ENCODE assay signal across 1 cellular context in the genomic region with DNA sequence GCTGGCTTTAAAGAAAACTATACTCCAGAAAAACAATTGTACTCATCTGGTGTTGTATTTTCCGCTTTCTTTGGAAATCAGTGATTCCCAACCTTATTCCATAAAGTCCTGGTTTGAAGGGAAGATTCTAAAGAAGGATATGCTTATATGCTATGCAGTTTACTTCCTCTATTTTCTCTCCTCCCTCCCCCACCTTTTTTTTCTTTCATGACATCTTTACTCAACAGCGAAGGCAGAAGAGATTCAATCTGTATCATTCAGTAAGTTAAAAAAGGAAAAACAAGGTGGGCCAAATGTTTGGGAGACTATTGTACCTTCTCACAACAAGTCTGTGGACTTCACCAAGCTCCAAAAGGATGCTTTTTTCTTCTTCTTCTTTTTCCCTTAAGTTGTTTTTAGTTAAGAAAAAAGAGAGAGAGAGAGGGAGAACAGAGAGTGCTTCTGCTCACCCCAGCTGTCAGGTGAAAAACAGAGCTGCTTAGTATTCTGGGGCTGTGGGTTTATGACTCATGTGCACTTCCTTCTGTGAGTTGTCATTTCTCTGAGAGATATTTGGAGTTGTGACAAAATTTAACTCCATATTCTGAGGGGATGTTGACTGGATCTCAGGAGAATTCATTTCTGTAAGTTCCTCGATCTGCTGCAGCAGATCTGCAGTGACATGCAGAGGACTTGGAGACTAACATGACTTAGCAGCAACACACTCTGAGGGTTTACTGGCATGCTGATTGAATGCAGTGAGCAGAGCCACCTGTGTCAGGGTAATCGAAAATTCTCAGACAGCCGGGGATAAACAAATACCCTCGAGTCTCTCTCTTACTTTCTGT.
TF ChIP-seq lines count a peak whose summit lies in the region.

No MANE protein-coding gene starts in this region.

TF ChIP-seq in K562, 482 proteins besides CTCF, POLR2A, EP300 and RAD21 (continues in another document):
- TF ChIP-seq LEF1 (IDR thresholded peaks at IDR 0.05) = peak; percentile 69
- peak; percentile 84 for TF ChIP-seq BRD9 (IDR thresholded peaks at IDR 0.05; ENCODE audit: low read depth, partially characterized antibody)
- TF ChIP-seq FOSL1 (tag; conservative IDR thresholded peaks at IDR 0.05) = peak; percentile 91
- TF ChIP-seq, protein P1, sequence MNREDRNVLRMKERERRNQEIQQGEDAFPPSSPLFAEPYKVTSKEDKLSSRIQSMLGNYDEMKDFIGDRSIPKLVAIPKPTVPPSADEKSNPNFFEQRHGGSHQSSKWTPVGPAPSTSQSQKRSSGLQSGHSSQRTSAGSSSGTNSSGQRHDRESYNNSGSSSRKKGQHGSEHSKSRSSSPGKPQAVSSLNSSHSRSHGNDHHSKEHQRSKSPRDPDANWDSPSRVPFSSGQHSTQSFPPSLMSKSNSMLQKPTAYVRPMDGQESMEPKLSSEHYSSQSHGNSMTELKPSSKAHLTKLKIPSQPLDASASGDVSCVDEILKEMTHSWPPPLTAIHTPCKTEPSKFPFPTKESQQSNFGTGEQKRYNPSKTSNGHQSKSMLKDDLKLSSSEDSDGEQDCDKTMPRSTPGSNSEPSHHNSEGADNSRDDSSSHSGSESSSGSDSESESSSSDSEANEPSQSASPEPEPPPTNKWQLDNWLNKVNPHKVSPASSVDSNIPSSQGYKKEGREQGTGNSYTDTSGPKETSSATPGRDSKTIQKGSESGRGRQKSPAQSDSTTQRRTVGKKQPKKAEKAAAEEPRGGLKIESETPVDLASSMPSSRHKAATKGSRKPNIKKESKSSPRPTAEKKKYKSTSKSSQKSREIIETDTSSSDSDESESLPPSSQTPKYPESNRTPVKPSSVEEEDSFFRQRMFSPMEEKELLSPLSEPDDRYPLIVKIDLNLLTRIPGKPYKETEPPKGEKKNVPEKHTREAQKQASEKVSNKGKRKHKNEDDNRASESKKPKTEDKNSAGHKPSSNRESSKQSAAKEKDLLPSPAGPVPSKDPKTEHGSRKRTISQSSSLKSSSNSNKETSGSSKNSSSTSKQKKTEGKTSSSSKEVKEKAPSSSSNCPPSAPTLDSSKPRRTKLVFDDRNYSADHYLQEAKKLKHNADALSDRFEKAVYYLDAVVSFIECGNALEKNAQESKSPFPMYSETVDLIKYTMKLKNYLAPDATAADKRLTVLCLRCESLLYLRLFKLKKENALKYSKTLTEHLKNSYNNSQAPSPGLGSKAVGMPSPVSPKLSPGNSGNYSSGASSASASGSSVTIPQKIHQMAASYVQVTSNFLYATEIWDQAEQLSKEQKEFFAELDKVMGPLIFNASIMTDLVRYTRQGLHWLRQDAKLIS (CRISPR knock-in tag; IDR thresholded peaks at IDR 0.05) = 0 out of 2 replicates have a peak, but pooled peaks have one; percentile 46
- no peak for TF ChIP-seq ZNF76 (CRISPR knock-in tag; IDR thresholded peaks at IDR 0.05; ENCODE audit: borderline replicate concordance)
- 0 out of 3 replicates have a peak, but pooled peaks of 1 of the 2 experiments have one; percentile 30 for TF ChIP-seq CBX3 (IDR thresholded peaks at IDR 0.05; ENCODE audit: borderline replicate concordance in 1 of 2, low read length in 2 of 2)
- no peak for TF ChIP-seq FOXP4 (CRISPR knock-in tag; IDR thresholded peaks at IDR 0.05; ENCODE audit: borderline replicate concordance)
- TF ChIP-seq DPF2 (IDR thresholded peaks at IDR 0.05) = peak; percentile 72; the same call in 1 of the 2 replicates
- 0 out of 2 replicates have a peak, but pooled peaks have one; percentile 34 for TF ChIP-seq LCOR (CRISPR knock-in tag; IDR thresholded peaks at IDR 0.05)
- TF ChIP-seq ZNF224 (CRISPR knock-in tag; IDR thresholded peaks at IDR 0.05) = no peak
- TF ChIP-seq NFIC (IDR thresholded peaks at IDR 0.05) = peak; percentile 28; the same call in 1 of the 2 replicates
- peak; percentile 58; the same call in 1 of the 2 replicates for TF ChIP-seq NFE2 (IDR thresholded peaks at IDR 0.05; ENCODE audit: low read depth)
- TF ChIP-seq SIN3A (IDR thresholded peaks at IDR 0.05; ENCODE audit: borderline replicate concordance in 2 of 2, control insufficient read depth in 1 of 2, low read depth in 2 of 2, low read length in 2 of 2) = no peak
- TF ChIP-seq ELF1 (tag; IDR thresholded peaks at IDR 0.05) = peak; percentile 40; the same call in 1 of the 2 replicates
- TF ChIP-seq C11orf30 (IDR thresholded peaks at IDR 0.05; ENCODE audit: low read depth) = peak; percentile 37; the same call in 1 of the 2 replicates
- TF ChIP-seq, protein P2, sequence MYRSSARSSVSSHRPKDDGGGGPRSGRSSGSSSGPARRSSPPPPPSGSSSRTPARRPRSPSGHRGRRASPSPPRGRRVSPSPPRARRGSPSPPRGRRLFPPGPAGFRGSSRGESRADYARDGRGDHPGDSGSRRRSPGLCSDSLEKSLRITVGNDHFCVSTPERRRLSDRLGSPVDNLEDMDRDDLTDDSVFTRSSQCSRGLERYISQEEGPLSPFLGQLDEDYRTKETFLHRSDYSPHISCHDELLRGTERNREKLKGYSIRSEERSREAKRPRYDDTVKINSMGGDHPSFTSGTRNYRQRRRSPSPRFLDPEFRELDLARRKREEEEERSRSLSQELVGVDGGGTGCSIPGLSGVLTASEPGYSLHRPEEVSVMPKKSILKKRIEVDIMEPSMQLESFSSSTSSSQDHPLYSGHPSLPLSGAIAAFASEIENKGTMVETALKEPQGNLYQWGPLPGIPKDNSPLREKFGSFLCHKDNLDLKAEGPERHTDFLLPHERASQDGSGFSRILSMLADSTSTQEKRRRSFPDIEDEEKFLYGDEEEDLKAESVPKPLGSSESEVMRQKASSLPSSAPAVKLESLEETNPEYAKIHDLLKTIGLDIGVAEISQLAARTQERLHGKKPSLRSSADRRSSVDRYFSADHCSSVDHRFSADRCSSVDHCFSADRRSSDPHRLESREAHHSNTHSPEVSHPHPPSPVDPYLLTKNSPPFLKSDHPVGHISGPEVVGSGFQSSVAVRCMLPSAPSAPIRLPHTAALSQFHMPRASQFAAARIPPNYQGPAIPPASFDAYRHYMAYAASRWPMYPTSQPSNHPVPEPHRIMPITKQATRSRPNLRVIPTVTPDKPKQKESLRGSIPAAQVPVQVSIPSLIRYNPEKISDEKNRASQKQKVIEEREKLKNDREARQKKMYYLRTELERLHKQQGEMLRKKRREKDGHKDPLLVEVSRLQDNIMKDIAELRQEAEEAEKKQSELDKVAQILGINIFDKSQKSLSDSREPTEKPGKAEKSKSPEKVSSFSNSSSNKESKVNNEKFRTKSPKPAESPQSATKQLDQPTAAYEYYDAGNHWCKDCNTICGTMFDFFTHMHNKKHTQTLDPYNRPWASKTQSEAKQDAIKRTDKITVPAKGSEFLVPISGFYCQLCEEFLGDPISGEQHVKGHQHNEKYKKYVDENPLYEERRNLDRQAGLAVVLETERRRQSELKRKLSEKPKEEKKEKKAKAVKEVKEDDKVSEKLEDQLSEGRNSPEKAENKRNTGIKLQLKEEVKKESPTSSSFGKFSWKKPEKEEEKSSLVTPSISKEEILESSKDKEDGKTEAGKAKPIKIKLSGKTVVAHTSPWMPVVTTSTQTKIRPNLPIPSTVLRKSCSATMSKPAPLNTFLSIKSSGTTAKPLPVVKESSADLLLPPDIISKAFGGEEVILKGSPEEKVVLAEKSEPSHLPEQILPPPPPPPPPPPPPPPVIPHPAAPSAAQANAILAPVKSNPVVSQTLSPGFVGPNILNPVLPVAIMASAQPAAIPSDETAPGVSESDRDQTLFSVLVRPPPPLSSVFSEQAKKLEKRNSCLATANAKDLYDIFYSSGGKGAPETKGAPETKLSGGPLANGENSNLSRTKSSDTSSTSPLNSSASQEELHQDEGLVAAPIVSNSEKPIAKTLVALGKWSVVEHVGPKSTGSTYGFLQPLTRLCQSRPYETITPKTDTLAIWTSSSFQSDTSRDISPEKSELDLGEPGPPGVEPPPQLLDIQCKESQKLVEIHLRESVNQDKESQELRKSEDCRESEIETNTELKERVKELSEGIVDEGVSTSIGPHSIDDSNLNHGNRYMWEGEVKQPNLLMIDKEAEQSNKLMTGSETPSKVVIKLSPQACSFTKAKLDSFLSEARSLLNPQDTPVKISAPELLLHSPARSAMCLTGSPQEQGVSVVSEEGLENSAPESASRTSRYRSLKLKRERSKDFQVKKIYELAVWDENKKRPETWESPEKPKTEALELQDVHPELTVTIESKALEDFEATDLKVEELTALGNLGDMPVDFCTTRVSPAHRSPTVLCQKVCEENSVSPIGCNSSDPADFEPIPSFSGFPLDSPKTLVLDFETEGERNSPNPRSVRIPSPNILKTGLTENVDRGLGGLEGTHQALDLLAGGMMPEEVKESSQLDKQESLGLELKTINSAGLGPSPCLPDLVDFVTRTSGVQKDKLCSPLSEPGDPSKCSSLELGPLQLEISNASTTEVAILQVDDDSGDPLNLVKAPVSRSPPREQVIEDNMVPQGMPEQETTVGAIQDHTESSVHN (IDR thresholded peaks at IDR 0.05; ENCODE audit: borderline replicate concordance in 1 of 2, low read depth in 1 of 2) = peak in 1 of 2 experiments; percentile 68; a peak in 2 of 4 replicates
- TF ChIP-seq CBFA2T2 (conservative IDR thresholded peaks at IDR 0.05) = 0 out of 2 replicates have a peak, but pooled peaks have one; percentile 13
- TF ChIP-seq ARID2 (IDR thresholded peaks at IDR 0.05) = 0 out of 2 replicates have a peak, but pooled peaks have one; percentile 21
- TF ChIP-seq PKNOX1 (IDR thresholded peaks at IDR 0.05) = 0 out of 2 replicates have a peak, but pooled peaks have one; percentile 36
- peak; percentile 77 for TF ChIP-seq SMARCA4 (IDR thresholded peaks at IDR 0.05)
- TF ChIP-seq ATF1 (CRISPR knock-in tag; IDR thresholded peaks at IDR 0.05) = no peak
- TF ChIP-seq ATF1 (tag; IDR thresholded peaks at IDR 0.05) = 0 out of 2 replicates have a peak, but pooled peaks have one; percentile 13
- peak; percentile 54 for TF ChIP-seq TAF9B (IDR thresholded peaks at IDR 0.05; ENCODE audit: partially characterized antibody)
- TF ChIP-seq FOS (IDR thresholded peaks at IDR 0.05; ENCODE audit: extremely low read depth, insufficient read length) = peak; percentile 9
- TF ChIP-seq JUND (IDR thresholded peaks at IDR 0.05; ENCODE audit: borderline replicate concordance, low read depth, low read length) = peak; percentile 84
- TF ChIP-seq JUND (tag; IDR thresholded peaks at IDR 0.05; ENCODE audit: borderline replicate concordance, low read depth, low read length) = peak; percentile 84; the same call in 2 of the 3 replicates
- 0 out of 2 replicates have a peak, but pooled peaks have one; percentile 54 for TF ChIP-seq NBN (IDR thresholded peaks at IDR 0.05; ENCODE audit: low read depth)
- peak; percentile 31; the same call in 1 of the 2 replicates for TF ChIP-seq NFRKB (IDR thresholded peaks at IDR 0.05; ENCODE audit: low read depth)
- TF ChIP-seq ZNF644 (tag; IDR thresholded peaks at IDR 0.05; ENCODE audit: low read depth) = 0 out of 2 replicates have a peak, but pooled peaks have one; percentile 18
- TF ChIP-seq ZNF766 (CRISPR knock-in tag; conservative IDR thresholded peaks at IDR 0.05) = 0 out of 2 replicates have a peak, but pooled peaks have one; percentile 16
- TF ChIP-seq KDM1A (IDR thresholded peaks at IDR 0.05) = peak; percentile 33 to 38; a peak in 1 of 4 replicates
- TF ChIP-seq RBBP5 (IDR thresholded peaks at IDR 0.05; ENCODE audit: borderline replicate concordance, insufficient read depth, low read length, poor library complexity, severe bottlenecking) = peak; percentile 57
- TF ChIP-seq CBFA2T3 (IDR thresholded peaks at IDR 0.05) = peak; percentile 60
- TF ChIP-seq, protein P3, sequence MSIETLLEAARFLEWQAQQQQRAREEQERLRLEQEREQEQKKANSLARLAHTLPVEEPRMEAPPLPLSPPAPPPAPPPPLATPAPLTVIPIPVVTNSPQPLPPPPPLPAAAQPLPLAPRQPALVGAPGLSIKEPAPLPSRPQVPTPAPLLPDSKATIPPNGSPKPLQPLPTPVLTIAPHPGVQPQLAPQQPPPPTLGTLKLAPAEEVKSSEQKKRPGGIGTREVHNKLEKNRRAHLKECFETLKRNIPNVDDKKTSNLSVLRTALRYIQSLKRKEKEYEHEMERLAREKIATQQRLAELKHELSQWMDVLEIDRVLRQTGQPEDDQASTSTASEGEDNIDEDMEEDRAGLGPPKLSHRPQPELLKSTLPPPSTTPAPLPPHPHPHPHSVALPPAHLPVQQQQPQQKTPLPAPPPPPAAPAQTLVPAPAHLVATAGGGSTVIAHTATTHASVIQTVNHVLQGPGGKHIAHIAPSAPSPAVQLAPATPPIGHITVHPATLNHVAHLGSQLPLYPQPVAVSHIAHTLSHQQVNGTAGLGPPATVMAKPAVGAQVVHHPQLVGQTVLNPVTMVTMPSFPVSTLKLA (conservative IDR thresholded peaks at IDR 0.05) = peak in 1 of 2 experiments; percentile 43; a peak in 2 of 4 replicates
- no peak for TF ChIP-seq ZNF57 (CRISPR knock-in tag; IDR thresholded peaks at IDR 0.05)
- TF ChIP-seq SPI1 (IDR thresholded peaks at IDR 0.05; ENCODE audit: borderline replicate concordance, low read depth, low read length) = peak; percentile 75
- TF ChIP-seq TBP (optimal IDR thresholded peaks at IDR 0.05; ENCODE audit: low read depth, low read length) = peak; percentile 39
- TF ChIP-seq ATF3 (IDR thresholded peaks at IDR 0.05) = peak; percentile 76
- TF ChIP-seq ATF3 (CRISPR knock-in tag; conservative IDR thresholded peaks at IDR 0.05) = no peak
- TF ChIP-seq SMARCE1 (IDR thresholded peaks at IDR 0.05) = peak; percentile 79
- no peak for TF ChIP-seq ZKSCAN8 (CRISPR knock-in tag; IDR thresholded peaks at IDR 0.05)
